Comparison of ENCODE assay signal across 1 cellular context in the genomic region with DNA sequence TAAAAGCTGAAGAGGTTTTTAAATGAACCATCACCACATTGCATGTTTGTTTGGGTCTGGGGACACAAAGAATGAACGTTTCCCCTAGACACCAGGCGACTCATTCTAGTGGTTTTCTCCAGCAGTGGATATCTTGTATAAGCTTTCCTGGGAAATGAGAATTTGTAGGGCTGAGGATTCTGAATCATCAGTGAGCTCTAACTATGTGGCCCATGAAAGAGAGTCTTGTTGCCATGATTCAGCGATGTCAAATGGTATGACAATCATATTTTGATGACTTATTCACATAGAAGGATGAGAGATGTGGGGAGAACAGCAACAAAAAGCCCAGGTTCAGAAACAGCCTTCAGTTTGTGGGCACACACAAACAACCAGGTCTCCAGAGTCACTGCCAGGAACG.
TF ChIP-seq lines count a peak whose summit lies in the region.

No MANE protein-coding gene starts in this region.

TF ChIP-seq in SK-N-SH, 30 proteins besides CTCF, POLR2A, EP300 and RAD21 (continued from another document):
- TF ChIP-seq, protein P1, sequence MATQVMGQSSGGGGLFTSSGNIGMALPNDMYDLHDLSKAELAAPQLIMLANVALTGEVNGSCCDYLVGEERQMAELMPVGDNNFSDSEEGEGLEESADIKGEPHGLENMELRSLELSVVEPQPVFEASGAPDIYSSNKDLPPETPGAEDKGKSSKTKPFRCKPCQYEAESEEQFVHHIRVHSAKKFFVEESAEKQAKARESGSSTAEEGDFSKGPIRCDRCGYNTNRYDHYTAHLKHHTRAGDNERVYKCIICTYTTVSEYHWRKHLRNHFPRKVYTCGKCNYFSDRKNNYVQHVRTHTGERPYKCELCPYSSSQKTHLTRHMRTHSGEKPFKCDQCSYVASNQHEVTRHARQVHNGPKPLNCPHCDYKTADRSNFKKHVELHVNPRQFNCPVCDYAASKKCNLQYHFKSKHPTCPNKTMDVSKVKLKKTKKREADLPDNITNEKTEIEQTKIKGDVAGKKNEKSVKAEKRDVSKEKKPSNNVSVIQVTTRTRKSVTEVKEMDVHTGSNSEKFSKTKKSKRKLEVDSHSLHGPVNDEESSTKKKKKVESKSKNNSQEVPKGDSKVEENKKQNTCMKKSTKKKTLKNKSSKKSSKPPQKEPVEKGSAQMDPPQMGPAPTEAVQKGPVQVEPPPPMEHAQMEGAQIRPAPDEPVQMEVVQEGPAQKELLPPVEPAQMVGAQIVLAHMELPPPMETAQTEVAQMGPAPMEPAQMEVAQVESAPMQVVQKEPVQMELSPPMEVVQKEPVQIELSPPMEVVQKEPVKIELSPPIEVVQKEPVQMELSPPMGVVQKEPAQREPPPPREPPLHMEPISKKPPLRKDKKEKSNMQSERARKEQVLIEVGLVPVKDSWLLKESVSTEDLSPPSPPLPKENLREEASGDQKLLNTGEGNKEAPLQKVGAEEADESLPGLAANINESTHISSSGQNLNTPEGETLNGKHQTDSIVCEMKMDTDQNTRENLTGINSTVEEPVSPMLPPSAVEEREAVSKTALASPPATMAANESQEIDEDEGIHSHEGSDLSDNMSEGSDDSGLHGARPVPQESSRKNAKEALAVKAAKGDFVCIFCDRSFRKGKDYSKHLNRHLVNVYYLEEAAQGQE (IDR thresholded peaks at IDR 0.05; ENCODE audit: low read depth, low read length) = no peak
- peak; percentile 65; the same call in 1 of the 2 replicates for TF ChIP-seq JUND (IDR thresholded peaks at IDR 0.05)
